ENCODE assay signal across 13 cellular contexts in genomic region chr5:145245354-145245753, GRCh38.
DNase-seq lines count a peak whose midpoint lies in the region; ATAC-seq and TF ChIP-seq lines count a peak whose summit lies in the region.
"Had no signal": no experiment of that assay in that cellular context is flagged by ENCODE, and none has a peak within 500 bp of the region (broad histone marks: within the 10 kb centered on the region; RNA-seq: fewer than 3 reads in every experiment).

No MANE protein-coding gene starts in this region.

- H2BK12ac ChIP-seq in mesenchymal stem cell (ENCODE audit: low read length in 2 of 2) = no peak overlapping the region

- peak overlapping the region; percentile 16 for H2AK5ac ChIP-seq in mesenchymal stem cell (ENCODE audit: low read length, severe bottlenecking)

- H3K4ac ChIP-seq in mesenchymal stem cell (ENCODE audit: low read depth in 1 of 2, low read length in 2 of 2) = no peak overlapping the region

- DNase-seq in Right ventricle myocardium inferior (ENCODE audit: missing footprints) (no peak), heart right ventricle (no peak), chondrocyte (ENCODE audit: low spot score) (no peak), mesenchymal stem cell (peak; percentile 26), tibial artery (no peak), NCI-H1694 (lab: John Stamatoyannopoulos, UW) (no peak), activated gamma-delta T cell (lab: John Stamatoyannopoulos, UW) (no peak)
- DNase-seq: 8988T; activated CD4-positive, CD25-positive, alpha-beta regulatory T cell; activated naive CD8-positive, alpha-beta T cell treated with anti-CD3 and anti-CD28 coated beads, Interleukin-2, amount 50 U/mL, for 24 hours; dorsolateral prefrontal cortex; NCI-H2171 treated with DMSO at 0.1 percent for 48 hours had no signal

- no peak overlapping the region for H3K18ac ChIP-seq in mesenchymal stem cell (ENCODE audit: low read depth in 1 of 2, low read length in 2 of 2)

- peak overlapping the region in 4 of 10 donors; percentile 2 to 13 (median 9) for H3K4me3 ChIP-seq in heart right ventricle
- H3K4me3 ChIP-seq in mesenchymal stem cell (ENCODE audit: insufficient read depth in 1 of 2, low read depth in 1 of 2, low read length in 2 of 2) = peak overlapping the region in 1 of 2 experiments; percentile 40
- H3K4me3 ChIP-seq in tibial artery = peak overlapping the region; percentile 9 to 15

- H3K9me3 Mint-ChIP-seq in chondrocyte (ENCODE audit: low read depth) = no peaks in the 10 kb centered on the region
- H3K9me3 Mint-ChIP-seq: activated naive CD8-positive, alpha-beta T cell treated with anti-CD3 and anti-CD28 coated beads, Interleukin-2, amount 50 U/mL, for 24 hours had no signal

- no peak overlapping the region for H2BK15ac ChIP-seq in mesenchymal stem cell (ENCODE audit: low read depth, poor library complexity, severe bottlenecking)

- TF ChIP-seq CTCF in heart right ventricle (IDR thresholded peaks at IDR 0.05) (no peak), chondrocyte (IDR thresholded peaks at IDR 0.05) (no peak), tibial artery (IDR thresholded peaks at IDR 0.05) (no peak)

- no peak overlapping the region for H3K14ac ChIP-seq in mesenchymal stem cell (ENCODE audit: low read length in 2 of 2)

- WGBS in heart right ventricle, 2 donors = 38 to 56% methylated on average over 5 of the region's 5 CpGs
- WGBS in mesenchymal stem cell = 9% methylated on average over 3 of the region's 5 CpGs

- H3K27ac Mint-ChIP-seq in chondrocyte (ENCODE audit: unreplicated experiment) = peak overlapping the region; percentile 90
- H3K27ac Mint-ChIP-seq: activated naive CD8-positive, alpha-beta T cell treated with anti-CD3 and anti-CD28 coated beads, Interleukin-2, amount 50 U/mL, for 24 hours had no signal

- no peak overlapping the region for H2AFZ ChIP-seq in mesenchymal stem cell (ENCODE audit: low read depth, low read length)

- H3K27me3 Mint-ChIP-seq in chondrocyte (ENCODE audit: low read depth) = no peaks in the 10 kb centered on the region
- H3K27me3 Mint-ChIP-seq: activated naive CD8-positive, alpha-beta T cell treated with anti-CD3 and anti-CD28 coated beads, Interleukin-2, amount 50 U/mL, for 24 hours had no signal

- ATAC-seq in Right ventricle myocardium inferior (peak; percentile 31), heart right ventricle (no peak), HG02610 (IDR thresholded peaks at IDR 0.05; ENCODE audit: unreplicated experiment) (no peak)
- ATAC-seq: activated naive CD8-positive, alpha-beta T cell treated with anti-CD3 and anti-CD28 coated beads, Interleukin-2, amount 50 U/mL, for 24 hours had no signal

- no peaks in the 10 kb centered on the region for H3K36me3 ChIP-seq in heart right ventricle
- H3K36me3 ChIP-seq in mesenchymal stem cell (ENCODE audit: control insufficient read depth in 1 of 2, insufficient read depth in 2 of 2, low read depth in 1 of 2, low read length in 2 of 2) = no peaks in the 10 kb centered on the region
- no peaks in the 10 kb centered on the region for H3K36me3 ChIP-seq in tibial artery

- H3K79me1 ChIP-seq in mesenchymal stem cell (replicated peaks; ENCODE audit: low read length, poor library complexity, severe bottlenecking) = no peaks in the 10 kb centered on the region

- H3K9ac ChIP-seq in mesenchymal stem cell (ENCODE audit: low read length) = peak overlapping the region; percentile 83

- H2BK120ac ChIP-seq in mesenchymal stem cell (ENCODE audit: low read depth, low read length) = no peak overlapping the region

- peak overlapping the region; percentile 37 for H3K4me3 Mint-ChIP-seq in chondrocyte (ENCODE audit: unreplicated experiment)
- H3K4me3 Mint-ChIP-seq: activated naive CD8-positive, alpha-beta T cell treated with anti-CD3 and anti-CD28 coated beads, Interleukin-2, amount 50 U/mL, for 24 hours had no signal

- no peaks in the 10 kb centered on the region for H3K9me3 ChIP-seq in heart right ventricle
- H3K9me3 ChIP-seq in mesenchymal stem cell (ENCODE audit: control insufficient read depth, low read length) = no peaks in the 10 kb centered on the region
- no peaks in the 10 kb centered on the region for H3K9me3 ChIP-seq in tibial artery

- no peaks in the 10 kb centered on the region for H3K36me3 Mint-ChIP-seq in chondrocyte (ENCODE audit: low read depth)

- intact Hi-C loops in Right ventricle myocardium inferior (cut with DNase I) = no loop called here
- intact Hi-C loops in heart right ventricle (cut with DNase I) = no loop called here
- intact Hi-C loops in tibial artery (cut with DNase I; ENCODE audit: low total_unique reads) = no loop called here

- H3K27me3 ChIP-seq in heart right ventricle (no peaks in the 10 kb centered on the region), mesenchymal stem cell (ENCODE audit: control insufficient read depth in 1 of 2, insufficient read depth in 1 of 2, low read length in 2 of 2) (no peaks in the 10 kb centered on the region), tibial artery (no peaks in the 10 kb centered on the region)

- H3K4me1 ChIP-seq in heart right ventricle = peaks cover 0 to 4% (median 0%) of the 10 kb centered on the region in 9 donors
- peaks cover 3% of the 10 kb centered on the region for H3K4me1 ChIP-seq in mesenchymal stem cell (ENCODE audit: control insufficient read depth, insufficient read depth, low read depth, low read length)
- H3K4me1 ChIP-seq in tibial artery = peaks cover 0 to 45% (median 11%) of the 10 kb centered on the region in 4 donors

- no peak overlapping the region for H3K23ac ChIP-seq in mesenchymal stem cell (ENCODE audit: low read length in 2 of 2)

- peak overlapping the region; percentile 14 for H2BK5ac ChIP-seq in mesenchymal stem cell (ENCODE audit: low read depth, low read length, poor library complexity, severe bottlenecking)

- H3K27ac ChIP-seq in heart right ventricle = no peak overlapping the region
- H3K27ac ChIP-seq in mesenchymal stem cell (ENCODE audit: low read length, poor library complexity, severe bottlenecking) = peak overlapping the region; percentile 73
- H3K27ac ChIP-seq in tibial artery = peak overlapping the region; percentile 8 to 58
- H3K27ac ChIP-seq: dorsolateral prefrontal cortex had no signal

- peaks cover 60% of the 10 kb centered on the region for H3K4me1 Mint-ChIP-seq in chondrocyte (ENCODE audit: low read depth)
- H3K4me1 Mint-ChIP-seq: activated naive CD8-positive, alpha-beta T cell treated with anti-CD3 and anti-CD28 coated beads, Interleukin-2, amount 50 U/mL, for 24 hours had no signal

- no peak overlapping the region for H4K91ac ChIP-seq in mesenchymal stem cell (ENCODE audit: low read length)

- peak overlapping the region; percentile 19 for H4K8ac ChIP-seq in mesenchymal stem cell (ENCODE audit: low read length)

- peak overlapping the region; percentile 42 for H3K4me2 ChIP-seq in mesenchymal stem cell (ENCODE audit: low read length, poor library complexity, severe bottlenecking)

Comparison
In these comparisons a context has a peak if more than half of its experiments do, and no peak if none do; other contexts are left out.
1. H3K27ac ChIP-seq: peak in mesenchymal stem cell (single experiment) and tibial artery (2 of 2); none in heart right ventricle (0 of 10).